33 cellular contexts compared by ENCODE assay signal in genomic region chr7:129572205-129572604, GRCh38.
"Had no signal": no experiment of that assay in that cellular context is flagged by ENCODE, and none has a peak within 500 bp of the region (broad histone marks: within the 10 kb centered on the region; RNA-seq: fewer than 3 reads in every experiment).

No MANE protein-coding gene starts in this region.

- ATAC-seq: activated CD4-positive, alpha-beta T cell treated with anti-CD3 and anti-CD28 coated beads for 36 hours; activated CD4-positive, CD25-positive, alpha-beta regulatory T cell treated with anti-CD3 and anti-CD28 coated beads, Interleukin-2, amount 50 U/mL, for 24 hours; activated CD8-positive, alpha-beta memory T cell treated with anti-CD3 and anti-CD28 coated beads, Interleukin-2, amount 10 ng/mL, durations not matched to agents 7 days and 5 days; activated CD8-positive, alpha-beta T cell treated with anti-CD3 and anti-CD28 coated beads, Interleukin-2, amount 10 ng/mL, durations not matched to agents 7 days and 5 days; body of pancreas had no signal

- H3K9me3 ChIP-seq: adrenal gland, body of pancreas, breast epithelium had no signal

- DNase-seq: activated CD4-positive, alpha-beta memory T cell treated with anti-CD3 and anti-CD28 coated beads, Interleukin-2, amount 10 ng/mL, durations not matched to agents 7 days and 5 days; activated CD4-positive, alpha-beta T cell treated with anti-CD3 and anti-CD28 coated beads for 1 hour; activated CD4-positive, alpha-beta T cell treated with anti-CD3 and anti-CD28 coated beads for 36 hours; activated CD4-positive, alpha-beta T cell treated with anti-CD3 and anti-CD28 coated beads for 48 hours; activated CD4-positive, alpha-beta T cell treated with anti-CD3 and anti-CD28 coated beads, Interleukin-2, amount 10 ng/mL, durations not matched to agents 7 days and 5 days; activated CD4-positive, alpha-beta T cell treated with anti-CD3 and anti-CD28 coated beads, Interleukin-2, amount 50 U/mL, for 48 hours; activated CD4-positive, CD25-positive, alpha-beta regulatory T cell; activated CD8-positive, alpha-beta memory T cell treated with anti-CD3 and anti-CD28 coated beads for 24 hours; activated CD8-positive, alpha-beta memory T cell treated with anti-CD3 and anti-CD28 coated beads, Interleukin-2, amount 10 ng/mL, durations not matched to agents 7 days and 5 days; activated CD8-positive, alpha-beta memory T cell treated with anti-CD3 and anti-CD28 coated beads, Interleukin-2, amount 50 U/mL, for 48 hours; activated CD8-positive, alpha-beta T cell treated with anti-CD3 and anti-CD28 coated beads, Interleukin-2, amount 10 ng/mL, durations not matched to agents 7 days and 5 days; activated effector memory CD4-positive, alpha-beta T cell treated with Interleukin-2 at 50 U/mL for 16 hours; activated gamma-delta T cell; activated naive CD4-positive, alpha-beta T cell treated with anti-CD3 and anti-CD28 coated beads, Interleukin-2, amount 10 ng/mL, durations not matched to agents 7 days and 5 days; activated naive CD4-positive, alpha-beta T cell treated with Interleukin-2 at 50 U/mL for 16 hours; activated T-cell treated with anti-CD3 and anti-CD28 coated beads, Interleukin-2, amount 50 U/mL, for 24 hours; activated T-cell treated with anti-CD3 and anti-CD28 coated beads, Interleukin-2, amount 50 U/mL, for 48 hours; adrenal gland; amniotic stem cell; aorta; body of pancreas; brain microvascular endothelial cell; central memory CD4-positive, alpha-beta T cell; T-helper 2 cell; T-helper 9 cell had no signal

- H3K4me1 Mint-ChIP-seq: activated CD4-positive, alpha-beta T cell treated with anti-CD3 and anti-CD28 coated beads for 36 hours; activated CD4-positive, alpha-beta T cell treated with anti-CD3 and anti-CD28 coated beads, Interleukin-2, amount 10 ng/mL, durations not matched to agents 7 days and 5 days; activated CD8-positive, alpha-beta memory T cell treated with anti-CD3 and anti-CD28 coated beads, Interleukin-2, amount 10 ng/mL, durations not matched to agents 7 days and 5 days; activated naive CD4-positive, alpha-beta T cell treated with anti-CD3 and anti-CD28 coated beads, Interleukin-2, amount 10 ng/mL, durations not matched to agents 7 days and 5 days; activated naive CD4-positive, alpha-beta T cell treated with anti-CD3 and anti-CD28 coated beads, Interleukin-2, amount 50 U/mL, for 24 hours had no signal

- H3K4me3 ChIP-seq: adrenal gland, body of pancreas, breast epithelium had no signal

- H3K36me3 Mint-ChIP-seq: activated naive CD4-positive, alpha-beta T cell treated with anti-CD3 and anti-CD28 coated beads, Interleukin-2, amount 10 ng/mL, durations not matched to agents 7 days and 5 days; activated naive CD4-positive, alpha-beta T cell treated with anti-CD3 and anti-CD28 coated beads, Interleukin-2, amount 50 U/mL, for 24 hours had no signal

- H3K4me1 ChIP-seq: adrenal gland, body of pancreas, breast epithelium had no signal

- H3K27ac ChIP-seq: adrenal gland, body of pancreas, brain microvascular endothelial cell, breast epithelium, VCaP had no signal

- H3K4me3 Mint-ChIP-seq: activated CD4-positive, alpha-beta memory T cell treated with anti-CD3 and anti-CD28 coated beads, Interleukin-2, amount 10 ng/mL, durations not matched to agents 7 days and 5 days; activated CD4-positive, alpha-beta T cell treated with anti-CD3 and anti-CD28 coated beads for 36 hours; activated CD4-positive, alpha-beta T cell treated with anti-CD3 and anti-CD28 coated beads, Interleukin-2, amount 10 ng/mL, durations not matched to agents 7 days and 5 days; activated CD8-positive, alpha-beta memory T cell treated with anti-CD3 and anti-CD28 coated beads, Interleukin-2, amount 10 ng/mL, durations not matched to agents 7 days and 5 days; activated CD8-positive, alpha-beta T cell treated with anti-CD3 and anti-CD28 coated beads, Interleukin-2, amount 10 ng/mL, durations not matched to agents 7 days and 5 days; activated naive CD4-positive, alpha-beta T cell treated with anti-CD3 and anti-CD28 coated beads, Interleukin-2, amount 10 ng/mL, durations not matched to agents 7 days and 5 days; activated naive CD4-positive, alpha-beta T cell treated with anti-CD3 and anti-CD28 coated beads, Interleukin-2, amount 50 U/mL, for 24 hours; activated naive CD8-positive, alpha-beta T cell; activated T-cell treated with anti-CD3 and anti-CD28 coated beads, Interleukin-2, amount 50 U/mL, for 24 hours; T-helper 1 cell treated with Interleukin-12 subunit alpha and Interleukin-12 subunit beta and Interleukin-4 antibody, amounts not matched to agents 30 μg/mL and 1 μg/mL, for 36 hours; T-helper 2 cell treated with Interferon-gamma antibody and Interleukin-4, amounts not matched to agents 5 μg/mL and 100 μg/mL, for 36 hours had no signal

- H3K36me3 ChIP-seq: adrenal gland, brain microvascular endothelial cell, breast epithelium had no signal

- H3K27ac Mint-ChIP-seq: activated CD4-positive, alpha-beta memory T cell treated with anti-CD3 and anti-CD28 coated beads, Interleukin-2, amount 10 ng/mL, durations not matched to agents 7 days and 5 days; activated CD4-positive, alpha-beta T cell treated with anti-CD3 and anti-CD28 coated beads for 36 hours; activated CD4-positive, alpha-beta T cell treated with anti-CD3 and anti-CD28 coated beads, Interleukin-2, amount 10 ng/mL, durations not matched to agents 7 days and 5 days; activated CD8-positive, alpha-beta memory T cell treated with anti-CD3 and anti-CD28 coated beads, Interleukin-2, amount 10 ng/mL, durations not matched to agents 7 days and 5 days; activated CD8-positive, alpha-beta T cell treated with anti-CD3 and anti-CD28 coated beads, Interleukin-2, amount 10 ng/mL, durations not matched to agents 7 days and 5 days; activated naive CD4-positive, alpha-beta T cell treated with anti-CD3 and anti-CD28 coated beads, Interleukin-2, amount 10 ng/mL, durations not matched to agents 7 days and 5 days; activated naive CD4-positive, alpha-beta T cell treated with anti-CD3 and anti-CD28 coated beads, Interleukin-2, amount 50 U/mL, for 24 hours; activated naive CD8-positive, alpha-beta T cell; activated T-cell treated with anti-CD3 and anti-CD28 coated beads, Interleukin-2, amount 50 U/mL, for 24 hours; activated T-helper 2 cell treated with anti-CD3 and anti-CD28 coated beads, Interferon-gamma antibody, Interleukin-2, Interleukin-4, amounts not matched to agents 10 μg/mL and 5 μg/mL and 100 μg/mL, durations not matched to agents 14 hours and 24 hours and 36 hours; T-helper 1 cell treated with Interleukin-12 subunit alpha and Interleukin-12 subunit beta and Interleukin-4 antibody, amounts not matched to agents 30 μg/mL and 1 μg/mL, for 36 hours; T-helper 2 cell treated with Interferon-gamma antibody and Interleukin-4, amounts not matched to agents 5 μg/mL and 100 μg/mL, for 36 hours had no signal
